Comparison of ENCODE assay signal across 27 cellular contexts in genomic region chr6:19781269-19781668, GRCh38. TPM values are rescaled to one million over a fixed set of nuclear protein-coding genes. Genes with fewer than 3 reads are reported as not detected.
"Had no signal": no experiment of that assay in that cellular context is flagged by ENCODE, and none has a peak within 500 bp of the region (broad histone marks: within the 10 kb centered on the region; RNA-seq: fewer than 3 reads in every experiment).

No MANE protein-coding gene starts in this region.

- H3K36me3 ChIP-seq: brain microvascular endothelial cell, esophagus muscularis mucosa, gastrocnemius medialis had no signal

- H3K4me1 ChIP-seq: esophagus muscularis mucosa, foreskin keratinocyte, gastrocnemius medialis had no signal

- ATAC-seq: activated CD4-positive, alpha-beta T cell treated with anti-CD3 and anti-CD28 coated beads for 36 hours; activated T-helper 17 cell treated with anti-CD3 and anti-CD28 coated beads, Interleukin-2, amount 50 U/mL, for 72 hours; foreskin keratinocyte; gastrocnemius medialis had no signal

- H3K4me3 ChIP-seq: coronary artery, dorsolateral prefrontal cortex, esophagus muscularis mucosa, gastrocnemius medialis had no signal

- H3K27me3 ChIP-seq: brain microvascular endothelial cell, dorsolateral prefrontal cortex, esophagus muscularis mucosa, foreskin keratinocyte, gastrocnemius medialis had no signal

- DNase-seq: activated CD4-positive, alpha-beta memory T cell treated with anti-CD3 and anti-CD28 coated beads, Interleukin-2, amount 10 ng/mL, durations not matched to agents 7 days and 5 days; activated CD4-positive, alpha-beta T cell treated with anti-CD3 and anti-CD28 coated beads for 36 hours; activated CD4-positive, alpha-beta T cell treated with anti-CD3 and anti-CD28 coated beads, Interleukin-2, amount 10 ng/mL, durations not matched to agents 7 days and 5 days; activated CD4-positive, alpha-beta T cell treated with anti-CD3 and anti-CD28 coated beads, Interleukin-2, amount 50 U/mL, for 4 hours; activated CD4-positive, CD25-positive, alpha-beta regulatory T cell; activated CD4-positive, CD25-positive, alpha-beta regulatory T cell treated with anti-CD3 and anti-CD28 coated beads, Interleukin-2, amount 50 U/mL, for 72 hours; activated CD8-positive, alpha-beta memory T cell treated with anti-CD3 and anti-CD28 coated beads, Interleukin-2, amount 50 U/mL, for 48 hours; activated effector memory CD4-positive, alpha-beta T cell treated with Interleukin-2 at 50 U/mL for 16 hours; activated gamma-delta T cell treated with Interleukin-2 at 50 U/mL for 16 hours; activated naive CD4-positive, alpha-beta T cell treated with anti-CD3 and anti-CD28 coated beads, Interleukin-2, amount 50 U/mL, for 16 hours; activated naive CD4-positive, alpha-beta T cell treated with Interleukin-2 at 50 U/mL for 16 hours; activated T-cell treated with anti-CD3 and anti-CD28 coated beads, Interleukin-2, amount 50 U/mL, for 4 hours; amniotic stem cell; anterior cingulate cortex; brain microvascular endothelial cell; dorsolateral prefrontal cortex; effector memory CD4-positive, alpha-beta T cell; erythroblast; foreskin keratinocyte; gastrocnemius medialis; glutamatergic neuron; T-helper 2 cell had no signal

- FAIRE-seq: astrocyte had no signal

- H3K27ac ChIP-seq: brain microvascular endothelial cell, coronary artery, dorsolateral prefrontal cortex, esophagus muscularis mucosa, foreskin keratinocyte, gastrocnemius medialis had no signal

- H3K9me3 ChIP-seq: gastrocnemius medialis had no signal

RNA-seq across cellular contexts. Expression of gene ID4, which starts 55.9 kb away (rescaled TPM):
- total RNA-seq: activated CD4-positive, alpha-beta memory T cell treated with anti-CD3 and anti-CD28 coated beads, Interleukin-2, amount 10 ng/mL, durations not matched to agents 7 days and 5 days; activated CD4-positive, alpha-beta T cell treated with anti-CD3 and anti-CD28 coated beads for 36 hours; activated CD4-positive, alpha-beta T cell treated with anti-CD3 and anti-CD28 coated beads, Interleukin-2, amount 10 ng/mL, durations not matched to agents 7 days and 5 days; activated T-helper 17 cell treated with anti-CD3 and anti-CD28 coated beads, Interleukin-2, amount 50 U/mL, for 72 hours; foreskin keratinocyte; T-helper 1 cell treated with Interleukin-12 subunit alpha and Interleukin-12 subunit beta and Interleukin-4 antibody, amounts not matched to agents 30 ng/mL and 1 ng/mL, for 36 hours had no signal
- polyA plus RNA-seq: foreskin keratinocyte had no signal
